In genomic region chr3:15553749-15554148, GRCh38 we compare ENCODE assay signal across 27 cellular contexts. TPM values are rescaled to one million over a fixed set of nuclear protein-coding genes. Genes with fewer than 3 reads are reported as not detected.
"Had no signal": no experiment of that assay in that cellular context is flagged by ENCODE, and none has a peak within 500 bp of the region (broad histone marks: within the 10 kb centered on the region; RNA-seq: fewer than 3 reads in every experiment).

No MANE protein-coding gene starts in this region.

- H3K9ac ChIP-seq: KMS-11, SK-N-SH had no signal

- H3K4me3 ChIP-seq: Peyer's patch, SJCRH30 had no signal

- H3K4me3 Mint-ChIP-seq: activated B cell treated with CpG ODN at 0.5 μM for 24 hours; activated CD4-positive, alpha-beta T cell treated with anti-CD3 and anti-CD28 coated beads, Interleukin-2, amount 10 ng/mL, durations not matched to agents 24 days and 14 days; activated CD8-positive, alpha-beta memory T cell treated with anti-CD3 and anti-CD28 coated beads, Interleukin-2, amount 10 ng/mL, durations not matched to agents 7 days and 5 days; activated T-cell treated with anti-CD3 and anti-CD28 coated beads, Interleukin-2, amount 50 U/mL, for 4 hours had no signal

- H3K27ac ChIP-seq: KMS-11, Peyer's patch, RWPE1, SJCRH30 had no signal

- H3K27ac Mint-ChIP-seq: activated B cell treated with CpG ODN at 0.5 μM for 24 hours; activated CD4-positive, alpha-beta T cell treated with anti-CD3 and anti-CD28 coated beads, Interleukin-2, amount 10 ng/mL, durations not matched to agents 24 days and 14 days; activated CD8-positive, alpha-beta memory T cell treated with anti-CD3 and anti-CD28 coated beads, Interleukin-2, amount 10 ng/mL, durations not matched to agents 7 days and 5 days; activated naive CD4-positive, alpha-beta T cell treated with anti-CD3 and anti-CD28 coated beads, Interleukin-2, amount 50 U/mL, for 72 hours; IgD-negative memory B cell had no signal

- H3K4me2 ChIP-seq: KMS-11, SK-N-SH had no signal

- FAIRE-seq: TTC549 had no signal

- H3K9me3 Mint-ChIP-seq: activated B cell treated with CpG ODN at 0.5 μM for 24 hours; activated CD4-positive, alpha-beta T cell treated with anti-CD3 and anti-CD28 coated beads, Interleukin-2, amount 10 ng/mL, durations not matched to agents 24 days and 14 days; activated T-cell treated with anti-CD3 and anti-CD28 coated beads, Interleukin-2, amount 50 U/mL, for 4 hours; IgD-negative memory B cell had no signal

- H3K9me3 ChIP-seq: Peyer's patch, SJCRH30, SK-N-SH had no signal

- H3K27me3 ChIP-seq: Peyer's patch, SJCRH30 had no signal

- H3K36me3 ChIP-seq: Peyer's patch, SJCRH30 had no signal

- H3K4me1 ChIP-seq: Peyer's patch, SJCRH30 had no signal

- DNase-seq: activated B cell treated with CpG ODN at 0.5 μM for 24 hours; activated CD4-positive, alpha-beta T cell treated with anti-CD3 and anti-CD28 coated beads for 1 hour; activated CD4-positive, alpha-beta T cell treated with anti-CD3 and anti-CD28 coated beads, Interleukin-2, amount 10 ng/mL, durations not matched to agents 24 days and 14 days; activated CD4-positive, alpha-beta T cell treated with anti-CD3 and anti-CD28 coated beads, Interleukin-2, amount 50 U/mL, for 48 hours; activated CD8-positive, alpha-beta memory T cell treated with anti-CD3 and anti-CD28 coated beads, Interleukin-2, amount 10 ng/mL, durations not matched to agents 7 days and 5 days; activated effector memory CD4-positive, alpha-beta T cell treated with anti-CD3 and anti-CD28 coated beads, Interleukin-2, amount 50 U/mL, for 16 hours; activated naive CD4-positive, alpha-beta T cell treated with Interleukin-2 at 50 U/mL for 16 hours; activated T-cell treated with anti-CD3 and anti-CD28 coated beads, Interleukin-2, amount 50 U/mL, for 4 hours; MM.1S; NCI-H1105; NCI-H1436; NCI-H1694 treated with DMSO at 0.1 percent for 48 hours; NCI-H2029 treated with DMSO at 0.1 percent for 48 hours; NCI-H510A treated with DMSO at 0.1 percent for 48 hours; NCI-H69; NK-92 treated with Interleukin-12 subunit alpha and Interleukin-12 subunit beta, amount 100 ng/mL, for 24 hours; Peyer's patch; Right ventricle myocardium superior; SJCRH30; SK-N-SH; SW 1271; T-helper 9 cell had no signal

- ATAC-seq: activated CD8-positive, alpha-beta memory T cell treated with anti-CD3 and anti-CD28 coated beads, Interleukin-2, amount 10 ng/mL, durations not matched to agents 7 days and 5 days; activated naive CD4-positive, alpha-beta T cell treated with anti-CD3 and anti-CD28 coated beads, Interleukin-2, amount 50 U/mL, for 72 hours; activated T-cell treated with anti-CD3 and anti-CD28 coated beads, Interleukin-2, amount 50 U/mL, for 4 hours had no signal

- H3K27me3 Mint-ChIP-seq: activated B cell treated with CpG ODN at 0.5 μM for 24 hours; activated CD4-positive, alpha-beta T cell treated with anti-CD3 and anti-CD28 coated beads, Interleukin-2, amount 10 ng/mL, durations not matched to agents 24 days and 14 days; activated CD8-positive, alpha-beta memory T cell treated with anti-CD3 and anti-CD28 coated beads, Interleukin-2, amount 10 ng/mL, durations not matched to agents 7 days and 5 days; IgD-negative memory B cell had no signal

RNA-seq across cellular contexts. Expression of gene COLQ, which starts 32.2 kb away (rescaled TPM):
- polyA plus RNA-seq: IgD-negative memory B cell had no signal
